8 cellular contexts compared by ENCODE assay signal in genomic region chr15:73983211-73983727, GRCh38. TPM values are rescaled to one million over a fixed set of nuclear protein-coding genes. Genes with fewer than 3 reads are reported as not detected.
DNase-seq lines count a peak whose midpoint lies in the region; ATAC-seq and TF ChIP-seq lines count a peak whose summit lies in the region.

No MANE protein-coding gene starts in this region.

- H3K9me3 ChIP-seq in sigmoid colon: no peaks in the 10 kb centered on the region

- no peak overlapping the region for H3K4me3 ChIP-seq in fibroblast of the aortic adventitia (ENCODE audit: low read depth, low read length)
- no peak overlapping the region for H3K4me3 ChIP-seq in sigmoid colon

- no peak for TF ChIP-seq POLR2A in sigmoid colon (IDR thresholded peaks at IDR 0.05)

- peaks cover 13 to 27% of the 10 kb centered on the region in 2 donors for H3K36me3 Mint-ChIP-seq in CD14-positive monocyte

- TF ChIP-seq EP300 in sigmoid colon (IDR thresholded peaks at IDR 0.05): no peak

- H3K27me3 ChIP-seq in sigmoid colon: no peaks in the 10 kb centered on the region

- in situ Hi-C loops in G401 (cut with HindIII; ENCODE audit: low sequenced_read_pairs): no loop called here

- H3K27me3 Mint-ChIP-seq in CD14-positive monocyte (ENCODE audit: low read depth in 3 of 3): peaks cover 0 to 2% (median 0%) of the 10 kb centered on the region in 3 donors

- no peak for TF ChIP-seq CTCF in fibroblast of the aortic adventitia (IDR thresholded peaks at IDR 0.05; ENCODE audit: insufficient read depth, low read length)
- no peak for TF ChIP-seq CTCF in sigmoid colon (IDR thresholded peaks at IDR 0.05)
- no peak for TF ChIP-seq CTCF in CD14-positive monocyte (IDR thresholded peaks at IDR 0.05)

- DNase-seq in G401 (ENCODE audit: low spot score) (peak; percentile 86), fibroblast of the aortic adventitia (ENCODE audit: low read depth) (peak; percentile 73), sigmoid colon (peak; percentile 90), CD14-positive monocyte (ENCODE audit: low spot score) (no peak), NCI-H345 treated with DMSO at 0.1 percent for 48 hours (lab: John Stamatoyannopoulos, UW; ENCODE audit: unreplicated experiment) (no peak), NCI-H524 treated with DMSO at 0.1 percent for 48 hours (lab: John Stamatoyannopoulos, UW) (no peak)

- H3K27ac Mint-ChIP-seq in CD14-positive monocyte: peak overlapping the region in 1 of 7 donors; percentile 89

- H3K4me3 Mint-ChIP-seq in CD14-positive monocyte: no peak overlapping the region

- H3K4me1 ChIP-seq in sigmoid colon: peaks cover 0 to 66% (median 53%) of the 10 kb centered on the region in 4 donors

- peaks cover 0 to 18% (median 0%) of the 10 kb centered on the region in 4 donors for H3K36me3 ChIP-seq in sigmoid colon

- peak overlapping the region; percentile 84 to 94 (median 87) for H3K27ac ChIP-seq in sigmoid colon

- ATAC-seq in SK-N-SH treated with all-trans-retinoic acid at 6 μM for 48 hours: peak; percentile 89
- no peak for ATAC-seq in HG03439 (IDR thresholded peaks at IDR 0.05; ENCODE audit: unreplicated experiment)

- H3K9me3 Mint-ChIP-seq in CD14-positive monocyte: no peaks in the 10 kb centered on the region

- H3K4me1 Mint-ChIP-seq in CD14-positive monocyte: peaks cover 27% of the 10 kb centered on the region

- 56 to 59% methylated on average over 10 of the region's 10 CpGs for WGBS in sigmoid colon, 2 donors

- intact Hi-C loops in sigmoid colon (cut with DNase I): no loop called here
- intact Hi-C loops in CD14-positive monocyte (cut with micrococcal nuclease): no loop called here

TF ChIP-seq in SK-N-SH treated with all-trans-retinoic acid at 6 μM for 48 hours, 23 proteins besides CTCF, POLR2A, EP300 and RAD21:
- TF ChIP-seq POU6F1 (CRISPR knock-in tag; IDR thresholded peaks at IDR 0.05; ENCODE audit: borderline replicate concordance, low read depth) (no peak), ZFP3 (CRISPR knock-in tag; IDR thresholded peaks at IDR 0.05) (0 out of 2 replicates have a peak, but pooled peaks have one; percentile 21), GLIS3 (CRISPR knock-in tag; IDR thresholded peaks at IDR 0.05) (no peak)

RNA-seq across cellular contexts. Expression of gene STOML1, which starts 8.8 kb away (rescaled TPM):
- 6.0 and 13.0 TPM in 2 replicates for total RNA-seq in G401 (2014; rRNA removed; shearing (Covaris generic))
- total RNA-seq in fibroblast of the aortic adventitia (ENCODE audit: low replicate concordance) (6.8 and 19.0 TPM in 2 replicates), sigmoid colon (10 to 100 TPM in 3 of 4 donors, 1 to 10 TPM in 1; 10.0 to 17.8 (median 13.8) TPM)
- polyA plus RNA-seq in sigmoid colon (10 to 100 TPM in 1 of 3 donors, 1 to 10 TPM in 2; 3.5 to 18.5 (median 4.2) TPM), CD14-positive monocyte (1 to 10 TPM; 3.8 to 4.7 TPM)

RNA-seq across cellular contexts. Expression of gene PML, which starts 11.2 kb away (rescaled TPM):
- 5.8 and 8.7 TPM in 2 replicates for total RNA-seq in G401 (2014; rRNA removed; shearing (Covaris generic))
- total RNA-seq in fibroblast of the aortic adventitia (ENCODE audit: low replicate concordance) (29.3 and 31.9 TPM in 2 replicates), sigmoid colon (100 to 1,000 TPM in 1 of 4 donors, 10 to 100 TPM in 3; 43.3 to 129 (median 60.0) TPM)
- polyA plus RNA-seq in sigmoid colon (10 to 100 TPM in 1 of 3 donors, 1 to 10 TPM in 2; 9.6 to 36.4 (median 9.7) TPM), CD14-positive monocyte (10 to 100 TPM; 13.1 to 20.6 TPM)

RNA-seq across cellular contexts. Expression of gene LOXL1, which starts 57.0 kb away (rescaled TPM):
- 77.4 and 117 TPM in 2 replicates for total RNA-seq in G401 (2014; rRNA removed; shearing (Covaris generic))
- total RNA-seq in fibroblast of the aortic adventitia (ENCODE audit: low replicate concordance) (53.4 and 176 TPM in 2 replicates), sigmoid colon (10 to 100 TPM in 3 of 4 donors, 1 to 10 TPM in 1; 7.6 to 27.7 (median 14.6) TPM)
- polyA plus RNA-seq in sigmoid colon (1 to 10 TPM in 2 of 3 donors, not detected in 1; 3.0 to 7.4 TPM), CD14-positive monocyte (under 1 TPM in 1 of 2 donors, not detected in 1; 0.07 TPM)

Comparison
In these comparisons a context has a peak if more than half of its experiments do, and no peak if none do; other contexts are left out.
1. DNase-seq: peak in G401 (single experiment), fibroblast of the aortic adventitia (single experiment) and sigmoid colon (single experiment); none in CD14-positive monocyte (single experiment), NCI-H345 treated with DMSO at 0.1 percent for 48 hours (single experiment) and NCI-H524 treated with DMSO at 0.1 percent for 48 hours (single experiment).